Comparison of ENCODE assay signal across 31 cellular contexts in the genomic region with DNA sequence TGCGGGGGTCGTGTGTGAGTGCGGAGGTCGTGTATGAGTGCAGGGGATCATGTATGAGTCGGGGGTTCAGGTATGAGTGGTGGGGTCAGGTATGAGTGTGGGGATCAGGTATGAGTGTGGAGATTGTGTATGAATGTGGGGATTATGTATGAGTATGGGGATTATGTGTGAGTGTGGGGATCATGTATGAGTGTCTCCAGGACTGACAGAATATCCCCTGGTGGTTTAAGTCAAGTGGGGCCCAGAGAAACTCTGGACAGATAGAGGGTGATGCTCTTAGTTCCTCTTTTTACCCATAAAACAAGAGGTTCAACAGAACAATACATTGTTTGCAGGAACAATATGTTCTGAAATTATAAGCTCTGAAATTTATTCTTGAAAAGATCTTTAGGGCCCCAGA.
DNase-seq lines count a peak whose midpoint lies in the region; ATAC-seq, FAIRE-seq and TF ChIP-seq lines count a peak whose summit lies in the region.
"Had no signal": no experiment of that assay in that cellular context is flagged by ENCODE, and none has a peak within 500 bp of the region (broad histone marks: within the 10 kb centered on the region; RNA-seq: fewer than 3 reads in every experiment).

No MANE protein-coding gene starts in this region.

- no TSS peak for BruUV-seq in HepG2 (replicated peaks; lab: Mats Ljungman, UMichigan)

- CTCF ChIA-PET in activated CD4-positive, alpha-beta T cell treated with anti-CD3 and anti-CD28 coated beads for 36 hours (lab: Charles Lee), result interaction anchor here (1.7 kb wide), 1 partner anchor 13 kb away, joined by 5 read pairs; no protein-coding TSS in a partner anchor
- CTCF ChIA-PET in HepG2 (lab: Yijun Ruan, JAX; ENCODE audit: low intra/inter-chr PET ratio, low total read pairs), result no interaction called here

- POLR2A ChIA-PET in activated CD4-positive, alpha-beta T cell treated with anti-CD3 and anti-CD28 coated beads for 36 hours (lab: Charles Lee), result no interaction called here
- POLR2A ChIA-PET in HepG2 (lab: Yijun Ruan, JAX), result no interaction called here

- no peaks in the 10 kb centered on the region for H4K20me1 ChIP-seq in HepG2 (ENCODE audit: insufficient read depth, low read length)

- no peaks in the 10 kb centered on the region for H3K9me3 ChIP-seq in HepG2 (ENCODE audit: low read length)
- H3K9me3 ChIP-seq: A549, gastroesophageal sphincter, testis had no signal

- no peak overlapping the region for H3K9ac ChIP-seq in HepG2 (ENCODE audit: insufficient read depth, low read depth, low read length)
- H3K9ac ChIP-seq: parathyroid adenoma had no signal

- no peaks in the 10 kb centered on the region for H3K27me3 Mint-ChIP-seq in activated CD4-positive, alpha-beta T cell treated with anti-CD3 and anti-CD28 coated beads for 36 hours
- H3K27me3 Mint-ChIP-seq in memory B cell, result no peaks in the 10 kb centered on the region
- H3K27me3 Mint-ChIP-seq: activated naive CD8-positive, alpha-beta T cell treated with anti-CD3 and anti-CD28 coated beads, Interleukin-2, amount 10 ng/mL, durations not matched to agents 7 days and 5 days; CD4-positive, CD25-positive, alpha-beta regulatory T cell had no signal

- peak; percentile 57 for ATAC-seq in activated CD4-positive, alpha-beta T cell treated with anti-CD3 and anti-CD28 coated beads for 36 hours
- ATAC-seq in memory B cell (ENCODE audit: low read depth), result peak; percentile 62
- no peak for ATAC-seq in HG02938 (IDR thresholded peaks at IDR 0.05; ENCODE audit: unreplicated experiment)
- ATAC-seq in HepG2, result no peak
- ATAC-seq: gastroesophageal sphincter; HCT116; SK-N-SH treated with all-trans-retinoic acid at 6 μM for 48 hours; stimulated activated naive CD8-positive, alpha-beta T cell treated with anti-CD3 and anti-CD28 coated beads, Interleukin-15, Interleukin-2, amounts not matched to agents 100 U/mL and 50 U/mL, for 24 hours had no signal

- H3K79me2 ChIP-seq in HepG2 (ENCODE audit: insufficient read depth, low read length), result no peaks in the 10 kb centered on the region
- H3K79me2 ChIP-seq: parathyroid adenoma had no signal

- H3K27ac Mint-ChIP-seq in activated CD4-positive, alpha-beta T cell treated with anti-CD3 and anti-CD28 coated beads for 36 hours, result no peak overlapping the region
- H3K27ac Mint-ChIP-seq in memory B cell, result peak overlapping the region; percentile 21
- H3K27ac Mint-ChIP-seq: activated naive CD8-positive, alpha-beta T cell treated with anti-CD3 and anti-CD28 coated beads, Interleukin-2, amount 10 ng/mL, durations not matched to agents 7 days and 5 days; CD4-positive, CD25-positive, alpha-beta regulatory T cell had no signal

- in situ Hi-C loops in HepG2 (cut with HindIII; ENCODE audit: extremely low pct_ligation_motif_present, low pct_unique_long_range_greater_than_20kb), result no loop called here

- H3K9me3 Mint-ChIP-seq in activated CD4-positive, alpha-beta T cell treated with anti-CD3 and anti-CD28 coated beads for 36 hours (ENCODE audit: low read depth), result no peaks in the 10 kb centered on the region
- no peaks in the 10 kb centered on the region for H3K9me3 Mint-ChIP-seq in memory B cell
- H3K9me3 Mint-ChIP-seq: activated naive CD8-positive, alpha-beta T cell treated with anti-CD3 and anti-CD28 coated beads, Interleukin-2, amount 10 ng/mL, durations not matched to agents 7 days and 5 days; CD4-positive, CD25-positive, alpha-beta regulatory T cell had no signal

- H3K4me3 Mint-ChIP-seq in activated CD4-positive, alpha-beta T cell treated with anti-CD3 and anti-CD28 coated beads for 36 hours, result no peak overlapping the region
- no peak overlapping the region for H3K4me3 Mint-ChIP-seq in memory B cell
- H3K4me3 Mint-ChIP-seq: activated naive CD8-positive, alpha-beta T cell treated with anti-CD3 and anti-CD28 coated beads, Interleukin-2, amount 10 ng/mL, durations not matched to agents 7 days and 5 days; CD4-positive, CD25-positive, alpha-beta regulatory T cell had no signal

- TF ChIP-seq POLR2A in NB4 (IDR thresholded peaks at IDR 0.05; ENCODE audit: extremely low read depth, insufficient read length) (no peak), HepG2 (IDR thresholded peaks at IDR 0.05; ENCODE audit: insufficient read depth in 1 of 2, low read depth in 2 of 2, low read length in 2 of 2) (no peak)

- TF ChIP-seq CTCF in NB4 (IDR thresholded peaks at IDR 0.05; ENCODE audit: low read depth, low read length) (no peak), HepG2 (CRISPR knock-in tag; IDR thresholded peaks at IDR 0.05) (no peak)

- no peak overlapping the region for H3K27ac ChIP-seq in HepG2 (ENCODE audit: extremely low read length, insufficient read depth, low read length)
- H3K27ac ChIP-seq: A549, gastroesophageal sphincter, parathyroid adenoma had no signal

- TF ChIP-seq EP300 in HepG2 (IDR thresholded peaks at IDR 0.05; ENCODE audit: low read depth in 2 of 2, low read length in 2 of 2) (no peak), HepG2 (CRISPR knock-in tag; IDR thresholded peaks at IDR 0.05; ENCODE audit: borderline replicate concordance) (no peak)

- FAIRE-seq in HepG2 (lab: Jason Lieb, UNC), result no peak
- FAIRE-seq: A549, endothelial cell of umbilical vein had no signal

- H2AFZ ChIP-seq in HepG2 (ENCODE audit: low read length), result no peak overlapping the region
- H2AFZ ChIP-seq: parathyroid adenoma had no signal

- no peak overlapping the region for H3K4me3 ChIP-seq in NB4 (ENCODE audit: low read depth, low read length)
- no peak overlapping the region for H3K4me3 ChIP-seq in HepG2 (replicated peaks in 1 of 3; ENCODE audit: insufficient read depth in 1 of 3, low read depth in 2 of 3, low read length in 3 of 3)
- H3K4me3 ChIP-seq: A549, gastroesophageal sphincter, skin epidermis, testis had no signal

- WGBS in HepG2 (ENCODE audit: low lambda C conversion rate), result 49% methylated on average over 5 of the region's 5 CpGs

- H3K4me2 ChIP-seq in HepG2 (ENCODE audit: low read depth, low read length), result no peak overlapping the region
- H3K4me2 ChIP-seq: A549 had no signal

- no peak for TF ChIP-seq RAD21 in HepG2 (CRISPR knock-in tag; IDR thresholded peaks at IDR 0.05)

- no peaks in the 10 kb centered on the region for H3K36me3 ChIP-seq in HepG2 (replicated peaks in 1 of 2; ENCODE audit: control insufficient read depth in 1 of 2, insufficient read depth in 2 of 2, low read length in 2 of 2)
- H3K36me3 ChIP-seq: gastroesophageal sphincter had no signal

- intact Hi-C loops in activated CD4-positive, alpha-beta T cell treated with anti-CD3 and anti-CD28 coated beads for 36 hours (cut with DNase I, micrococcal nuclease), result no loop called here
- intact Hi-C loops in HepG2 (cut with micrococcal nuclease; ENCODE audit: unreplicated experiment), result no loop called here

- H3K36me3 Mint-ChIP-seq in activated CD4-positive, alpha-beta T cell treated with anti-CD3 and anti-CD28 coated beads for 36 hours (ENCODE audit: low read depth), result no peaks in the 10 kb centered on the region
- no peaks in the 10 kb centered on the region for H3K36me3 Mint-ChIP-seq in memory B cell
- H3K36me3 Mint-ChIP-seq: activated naive CD8-positive, alpha-beta T cell treated with anti-CD3 and anti-CD28 coated beads, Interleukin-2, amount 10 ng/mL, durations not matched to agents 7 days and 5 days; CD4-positive, CD25-positive, alpha-beta regulatory T cell had no signal

- H3K27me3 ChIP-seq in HepG2 (ENCODE audit: control insufficient read depth in 1 of 2, insufficient read depth in 2 of 2, low read length in 2 of 2), result no peaks in the 10 kb centered on the region
- H3K27me3 ChIP-seq: gastroesophageal sphincter, testis had no signal

- peak; percentile 15 for DNase-seq in activated CD4-positive, alpha-beta T cell treated with anti-CD3 and anti-CD28 coated beads for 36 hours
- DNase-seq in activated CD4-positive, alpha-beta T cell treated with anti-CD3 and anti-CD28 coated beads, Interleukin-2, amount 50 U/mL, for 1 hour, result no peak
- DNase-seq in NB4 (ENCODE audit: low read depth), result peak; percentile 15
- DNase-seq in memory B cell (ENCODE audit: low spot score in 2 of 2), result no peak
- DNase-seq in kidney glomerular epithelial cell (lab: John Stamatoyannopoulos, UW), result no peak
- DNase-seq in HepG2 (ENCODE audit: low spot score), result no peak
- no peak for DNase-seq in HuH-7.5 (ENCODE audit: low spot score)
- DNase-seq: activated CD4-positive, alpha-beta T cell treated with anti-CD3 and anti-CD28 coated beads for 4 hours; activated gamma-delta T cell; activated naive CD8-positive, alpha-beta T cell treated with anti-CD3 and anti-CD28 coated beads, Interleukin-2, amount 10 ng/mL, durations not matched to agents 7 days and 5 days; AML-193; aorta; Calu3; CD4-positive, CD25-positive, alpha-beta regulatory T cell; DMS79 treated with DMSO at 0.1 percent for 48 hours; GF-D8; NCI-H1105 treated with DMSO at 0.1 percent for 48 hours; NCI-H187 treated with DMSO at 0.1 percent for 48 hours; NCI-H524 treated with DMSO at 0.1 percent for 48 hours; NK-92 treated with Interleukin-12 subunit alpha and Interleukin-12 subunit beta, amount 100 ng/mL, for 24 hours; Right ventricle myocardium superior; stimulated activated naive CD8-positive, alpha-beta T cell treated with anti-CD3 and anti-CD28 coated beads, Interleukin-15, Interleukin-2, amounts not matched to agents 100 U/mL and 50 U/mL, for 24 hours; testis had no signal

- H3K4me1 ChIP-seq in HepG2 (ENCODE audit: insufficient read depth, low read length), result no peaks in the 10 kb centered on the region
- H3K4me1 ChIP-seq: A549, testis had no signal

- peaks cover 6% of the 10 kb centered on the region for H3K4me1 Mint-ChIP-seq in activated CD4-positive, alpha-beta T cell treated with anti-CD3 and anti-CD28 coated beads for 36 hours
- peaks cover 38% of the 10 kb centered on the region for H3K4me1 Mint-ChIP-seq in memory B cell
- H3K4me1 Mint-ChIP-seq: activated naive CD8-positive, alpha-beta T cell treated with anti-CD3 and anti-CD28 coated beads, Interleukin-2, amount 10 ng/mL, durations not matched to agents 7 days and 5 days had no signal

TF ChIP-seq in HepG2, 621 proteins besides CTCF, POLR2A, EP300 and RAD21 (continues in another document):
- no peak for TF ChIP-seq BHLHE40 (IDR thresholded peaks at IDR 0.05; ENCODE audit: low read length)
- TF ChIP-seq ADNP (CRISPR knock-in tag; IDR thresholded peaks at IDR 0.05), result no peak

Comparison
In these comparisons a context has a peak if more than half of its experiments do, and no peak if none do; other contexts are left out.
1. DNase-seq: peak in activated CD4-positive, alpha-beta T cell treated with anti-CD3 and anti-CD28 coated beads for 36 hours (single experiment) and NB4 (single experiment); none in activated CD4-positive, alpha-beta T cell treated with anti-CD3 and anti-CD28 coated beads, Interleukin-2, amount 50 U/mL, for 1 hour (single experiment), memory B cell (0 of 2), kidney glomerular epithelial cell (single experiment), HepG2 (single experiment) and HuH-7.5 (single experiment).
2. ATAC-seq: peak in activated CD4-positive, alpha-beta T cell treated with anti-CD3 and anti-CD28 coated beads for 36 hours (single experiment) and memory B cell (single experiment); none in HG02938 (single experiment) and HepG2 (single experiment).